15 cellular contexts compared by ENCODE assay signal in genomic region chr7:149846436-149847046, GRCh38. TPM values are rescaled to one million over a fixed set of nuclear protein-coding genes. Genes with fewer than 3 reads are reported as not detected.
DNase-seq lines count a peak whose midpoint lies in the region; ATAC-seq and TF ChIP-seq lines count a peak whose summit lies in the region.
"Had no signal": no experiment of that assay in that cellular context is flagged by ENCODE, and none has a peak within 500 bp of the region (broad histone marks: within the 10 kb centered on the region; RNA-seq: fewer than 3 reads in every experiment).

No MANE protein-coding gene starts in this region.

- no peaks in the 10 kb centered on the region for H3K9me3 ChIP-seq in upper lobe of right lung
- H3K9me3 ChIP-seq: left lung had no signal

- H3K27me3 Mint-ChIP-seq in glutamatergic neuron (ENCODE audit: unreplicated experiment), result peaks cover 9% of the 10 kb centered on the region

- no peaks in the 10 kb centered on the region for H3K9me3 Mint-ChIP-seq in glutamatergic neuron (ENCODE audit: unreplicated experiment)

- TF ChIP-seq CTCF in upper lobe of right lung (IDR thresholded peaks at IDR 0.05) (no peak), glutamatergic neuron (IDR thresholded peaks at IDR 0.05; ENCODE audit: partially characterized antibody, unreplicated experiment) (no peak)

- no peaks in the 10 kb centered on the region for H3K27me3 ChIP-seq in upper lobe of right lung
- H3K27me3 ChIP-seq: left lung had no signal

- H3K4me1 ChIP-seq in upper lobe of right lung, result no peaks in the 10 kb centered on the region
- H3K4me1 ChIP-seq: left lung had no signal

- H3K27ac ChIP-seq in upper lobe of right lung, result peak overlapping the region; percentile 11
- H3K27ac ChIP-seq: 22Rv1, left lung had no signal

- peak; percentile 12 for DNase-seq in NCI-H82 (lab: John Stamatoyannopoulos, UW)
- no peak for DNase-seq in NCI-H82 treated with DMSO at 0.1 percent for 48 hours (lab: John Stamatoyannopoulos, UW; ENCODE audit: unreplicated experiment)
- DNase-seq in upper lobe of right lung, result no peak
- DNase-seq in NCI-H146 treated with DMSO at 0.1 percent for 48 hours (lab: John Stamatoyannopoulos, UW; ENCODE audit: unreplicated experiment), result no peak
- DNase-seq in D341Med (ENCODE audit: low spot score), result no peak
- no peak for DNase-seq in glutamatergic neuron
- DNase-seq: COR-L47, H7, IMR-90, left lung, nucleus accumbens, RPMI8226 had no signal

- peaks cover 14% of the 10 kb centered on the region for H3K36me3 ChIP-seq in upper lobe of right lung

- H3K4me3 Mint-ChIP-seq in glutamatergic neuron (ENCODE audit: unreplicated experiment), result no peak overlapping the region

- intact Hi-C loops in upper lobe of right lung (cut with DNase I), result no loop called here

- no peaks in the 10 kb centered on the region for H3K4me1 Mint-ChIP-seq in glutamatergic neuron (ENCODE audit: low read depth, unreplicated experiment)

- no peak overlapping the region for H3K27ac Mint-ChIP-seq in glutamatergic neuron (ENCODE audit: unreplicated experiment)

- ATAC-seq in HG02588 (IDR thresholded peaks at IDR 0.05; ENCODE audit: unreplicated experiment) (peak; percentile 79), HG03432 (IDR thresholded peaks at IDR 0.05; ENCODE audit: unreplicated experiment) (peak; percentile 94), upper lobe of right lung (no peak)
- ATAC-seq: left lung had no signal

- no peak overlapping the region for H3K4me3 ChIP-seq in upper lobe of right lung
- H3K4me3 ChIP-seq: left lung had no signal

- no peaks in the 10 kb centered on the region for H3K36me3 Mint-ChIP-seq in glutamatergic neuron (ENCODE audit: unreplicated experiment)

RNA-seq across cellular contexts. Expression of gene ZNF862, which starts 8.4 kb away (rescaled TPM):
- total RNA-seq in upper lobe of right lung, result 14.6 TPM
- 12.9 TPM for total RNA-seq in glutamatergic neuron (ENCODE audit: unreplicated experiment)

RNA-seq across cellular contexts. Expression of gene ATP6V0E2, which starts 27.2 kb away (rescaled TPM):
- total RNA-seq in upper lobe of right lung, result 19.6 TPM
- total RNA-seq in glutamatergic neuron (ENCODE audit: unreplicated experiment), result 67.6 TPM
